ENCODE assay signal across 16 cellular contexts in genomic region chr13:109755997-109756396, GRCh38. TPM values are rescaled to one million over a fixed set of nuclear protein-coding genes. Genes with fewer than 3 reads are reported as not detected.
A peak's percentile ranks its signal among the peaks of the same experiment; 100 is the strongest.
DNase-seq lines count a peak whose midpoint lies in the region; ATAC-seq and TF ChIP-seq lines count a peak whose summit lies in the region.
"Had no signal": no experiment of that assay in that cellular context is flagged by ENCODE, and none has a peak within 500 bp of the region (broad histone marks: within the 10 kb centered on the region; RNA-seq: fewer than 3 reads in every experiment).

No MANE protein-coding gene starts in this region.

- H3K36me3 Mint-ChIP-seq in endothelial cell (ENCODE audit: low read depth, unreplicated experiment) (peaks cover 19% of the 10 kb centered on the region), immature natural killer cell (peaks cover 8 to 29% (median 12%) of the 10 kb centered on the region in 3 donors)
- H3K36me3 Mint-ChIP-seq in activated CD8-positive, alpha-beta memory T cell treated with anti-CD3 and anti-CD28 coated beads, Interleukin-2, amount 10 ng/mL, durations not matched to agents 7 days and 5 days, result no peaks in the 10 kb centered on the region

- H3K36me3 ChIP-seq in SK-N-MC (ENCODE audit: insufficient read depth, low read length) (peaks cover 93% of the 10 kb centered on the region), subcutaneous abdominal adipose tissue (ENCODE audit: control insufficient read depth in 5 of 5, insufficient read depth in 5 of 5, low read length in 5 of 5) (peaks cover 17 to 36% (median 35%) of the 10 kb centered on the region in 5 donors)

- CTCF ChIA-PET in activated CD8-positive, alpha-beta memory T cell treated with anti-CD3 and anti-CD28 coated beads, Interleukin-2, amount 10 ng/mL, durations not matched to agents 7 days and 5 days (lab: Charles Lee), result no interaction called here

- H3K4me3 Mint-ChIP-seq in endothelial cell (ENCODE audit: unreplicated experiment) (no peak overlapping the region), immature natural killer cell (no peak overlapping the region)
- no peak overlapping the region for H3K4me3 Mint-ChIP-seq in activated CD8-positive, alpha-beta memory T cell treated with anti-CD3 and anti-CD28 coated beads, Interleukin-2, amount 10 ng/mL, durations not matched to agents 7 days and 5 days
- H3K4me3 Mint-ChIP-seq: CD14-positive monocyte; CD8-positive, alpha-beta memory T cell; GM23338; H9 had no signal

- H3K9ac ChIP-seq in SK-N-MC (ENCODE audit: insufficient read length), result no peak overlapping the region
- no peak overlapping the region for H3K9ac ChIP-seq in subcutaneous abdominal adipose tissue (ENCODE audit: low read length in 5 of 5)

- H3K27me3 Mint-ChIP-seq in endothelial cell (ENCODE audit: unreplicated experiment) (peaks cover 4% of the 10 kb centered on the region), immature natural killer cell (ENCODE audit: low read depth in 3 of 3) (peaks cover 2 to 11% (median 9%) of the 10 kb centered on the region in 3 donors)
- no peaks in the 10 kb centered on the region for H3K27me3 Mint-ChIP-seq in activated CD8-positive, alpha-beta memory T cell treated with anti-CD3 and anti-CD28 coated beads, Interleukin-2, amount 10 ng/mL, durations not matched to agents 7 days and 5 days
- H3K27me3 Mint-ChIP-seq: CD8-positive, alpha-beta memory T cell had no signal

- H3K9me3 Mint-ChIP-seq in endothelial cell (ENCODE audit: unreplicated experiment), result no peaks in the 10 kb centered on the region
- no peaks in the 10 kb centered on the region for H3K9me3 Mint-ChIP-seq in immature natural killer cell
- H3K9me3 Mint-ChIP-seq in activated CD8-positive, alpha-beta memory T cell treated with anti-CD3 and anti-CD28 coated beads, Interleukin-2, amount 10 ng/mL, durations not matched to agents 7 days and 5 days (ENCODE audit: low read depth), result no peaks in the 10 kb centered on the region
- H3K9me3 Mint-ChIP-seq: GM23338, H9 had no signal

- H3K4me3 ChIP-seq in SK-N-MC (no peak overlapping the region), fibroblast of villous mesenchyme (ENCODE audit: low read depth, low read length) (no peak overlapping the region), subcutaneous abdominal adipose tissue (ENCODE audit: low read depth in 1 of 5, low read length in 5 of 5) (no peak overlapping the region)
- H3K4me3 ChIP-seq: GM23338 had no signal

- peaks cover 2% of the 10 kb centered on the region for H3K4me1 Mint-ChIP-seq in endothelial cell (ENCODE audit: unreplicated experiment)
- H3K4me1 Mint-ChIP-seq in immature natural killer cell, result peaks cover 20 to 28% of the 10 kb centered on the region in 2 donors
- no peaks in the 10 kb centered on the region for H3K4me1 Mint-ChIP-seq in activated CD8-positive, alpha-beta memory T cell treated with anti-CD3 and anti-CD28 coated beads, Interleukin-2, amount 10 ng/mL, durations not matched to agents 7 days and 5 days

- H3K4me1 ChIP-seq in subcutaneous abdominal adipose tissue (ENCODE audit: control insufficient read depth in 5 of 5, insufficient read depth in 5 of 5, low read length in 5 of 5), result peaks cover 0 to 30% (median 14%) of the 10 kb centered on the region in 5 donors
- H3K4me1 ChIP-seq: Caco-2 had no signal

- H3K27ac Mint-ChIP-seq in endothelial cell (ENCODE audit: unreplicated experiment) (no peak overlapping the region), immature natural killer cell (no peak overlapping the region)
- no peak overlapping the region for H3K27ac Mint-ChIP-seq in activated CD8-positive, alpha-beta memory T cell treated with anti-CD3 and anti-CD28 coated beads, Interleukin-2, amount 10 ng/mL, durations not matched to agents 7 days and 5 days
- H3K27ac Mint-ChIP-seq: GM23338 had no signal

- DNase-seq in left ventricle myocardium superior (no peak), cardiac septum (ENCODE audit: low spot score) (no peak), SK-N-MC (ENCODE audit: low read depth, low spot score) (no peak), fibroblast of villous mesenchyme (ENCODE audit: low read depth) (peak; percentile 34), endothelial cell (ENCODE audit: low spot score) (no peak), immature natural killer cell (no peak)
- DNase-seq in activated CD8-positive, alpha-beta memory T cell treated with anti-CD3 and anti-CD28 coated beads, Interleukin-2, amount 10 ng/mL, durations not matched to agents 7 days and 5 days, result no peak
- DNase-seq: Caco-2; CD8-positive, alpha-beta memory T cell; DMS79 treated with DMSO at 0.1 percent for 48 hours; GDM1; H9; IMR-90 had no signal

- TF ChIP-seq CTCF in fibroblast of villous mesenchyme (IDR thresholded peaks at IDR 0.05; ENCODE audit: insufficient read depth, low read depth, low read length), result no peak
- TF ChIP-seq CTCF in endothelial cell (IDR thresholded peaks at IDR 0.05; ENCODE audit: unreplicated experiment), result no peak

- peak overlapping the region; percentile 61 for H3K27ac ChIP-seq in SK-N-MC
- peak overlapping the region; percentile 26 for H3K27ac ChIP-seq in subcutaneous abdominal adipose tissue (ENCODE audit: low read depth, low read length)

- H3K27me3 ChIP-seq in subcutaneous abdominal adipose tissue (ENCODE audit: control insufficient read depth in 5 of 5, insufficient read depth in 4 of 5, low read length in 5 of 5), result no peaks in the 10 kb centered on the region

- intact Hi-C loops in left ventricle myocardium superior (cut with micrococcal nuclease), result no loop called here
- intact Hi-C loops in cardiac septum (cut with DNase I), result no loop called here

- peak; percentile 5 for ATAC-seq in left ventricle myocardium superior
- no peak for ATAC-seq in activated CD8-positive, alpha-beta memory T cell treated with anti-CD3 and anti-CD28 coated beads, Interleukin-2, amount 10 ng/mL, durations not matched to agents 7 days and 5 days
- ATAC-seq: GM23338 had no signal

- H3K9me3 ChIP-seq in SK-N-MC (ENCODE audit: low read depth, low read length) (no peaks in the 10 kb centered on the region), subcutaneous abdominal adipose tissue (ENCODE audit: control insufficient read depth in 5 of 5, low read length in 5 of 5) (no peaks in the 10 kb centered on the region)
- H3K9me3 ChIP-seq: Caco-2 had no signal

RNA-seq across cellular contexts. Expression of gene IRS2, which starts 30.4 kb away (rescaled TPM):
- 11.3 TPM for total RNA-seq in left ventricle myocardium superior
- total RNA-seq in cardiac septum, result 12.0 TPM
- total RNA-seq in fibroblast of villous mesenchyme, result 6.4 and 19.0 TPM in 2 replicates
- total RNA-seq in endothelial cell (ENCODE audit: unreplicated experiment), result 16.4 TPM
- polyA plus RNA-seq in immature natural killer cell, result 1 to 10 TPM in 2 of 3 donors, under 1 TPM in 1; 0.57 to 2.6 (median 2.5) TPM
- total RNA-seq in activated CD8-positive, alpha-beta memory T cell treated with anti-CD3 and anti-CD28 coated beads, Interleukin-2, amount 10 ng/mL, durations not matched to agents 7 days and 5 days, result 1 to 10 TPM; 1.6 to 2.0 TPM
